In the genomic region with DNA sequence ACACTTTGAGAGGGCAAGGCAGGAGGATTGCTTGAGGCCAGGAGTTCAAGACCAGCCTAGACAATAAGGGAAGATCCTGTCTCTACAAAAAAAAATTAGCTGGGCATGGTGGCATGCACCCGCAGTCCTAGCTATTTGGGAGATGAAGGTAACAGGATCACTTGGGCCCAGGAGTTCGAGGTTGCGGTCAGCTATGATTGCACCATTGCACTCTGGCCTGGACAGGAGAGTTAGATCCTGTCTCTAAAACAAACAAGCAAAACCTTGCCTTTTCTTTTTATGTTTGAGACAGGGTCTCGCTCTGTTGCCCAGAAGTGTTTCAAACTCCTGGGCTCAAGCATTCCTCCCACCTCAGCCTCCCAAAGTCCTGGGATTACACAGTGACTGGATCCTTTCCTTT, we compare ENCODE assay signal across 35 cellular contexts. TPM values are rescaled to one million over a fixed set of nuclear protein-coding genes. Genes with fewer than 3 reads are reported as not detected.
DNase-seq lines count a peak whose midpoint lies in the region; ATAC-seq, FAIRE-seq and TF ChIP-seq lines count a peak whose summit lies in the region.
"Had no signal": no experiment of that assay in that cellular context is flagged by ENCODE, and none has a peak within 500 bp of the region (broad histone marks: within the 10 kb centered on the region; RNA-seq: fewer than 3 reads in every experiment).

No MANE protein-coding gene starts in this region.

- no peak overlapping the region for H3K4me2 ChIP-seq in HepG2 (ENCODE audit: low read depth, low read length)
- H3K4me2 ChIP-seq in BLaER1: no peak overlapping the region
- H3K4me2 ChIP-seq: A549; BLaER1 treated with 17β-estradiol and CSF1 and Interleukin-3, amounts not matched to agents 10 nM and 100 nM had no signal

- no peak overlapping the region for H3K9ac ChIP-seq in HepG2 (ENCODE audit: insufficient read depth, low read depth, low read length)
- peak overlapping the region; percentile 11; the same call in 1 of the 2 replicates for H3K9ac ChIP-seq in BLaER1

- no peak overlapping the region for H3K4me3 ChIP-seq in HepG2 (replicated peaks in 1 of 3; ENCODE audit: insufficient read depth in 1 of 3, low read depth in 2 of 3, low read length in 3 of 3)
- H3K4me3 ChIP-seq in right lobe of liver: no peak overlapping the region
- no peak overlapping the region for H3K4me3 ChIP-seq in BLaER1
- H3K4me3 ChIP-seq: A549; BLaER1 treated with 17β-estradiol and CSF1 and Interleukin-3, amounts not matched to agents 10 nM and 100 nM had no signal

- no peak for TF ChIP-seq CTCF in HepG2 (CRISPR knock-in tag; IDR thresholded peaks at IDR 0.05)
- TF ChIP-seq CTCF in right lobe of liver (IDR thresholded peaks at IDR 0.05): no peak
- no peak for TF ChIP-seq CTCF in VCaP (conservative IDR thresholded peaks at IDR 0.05)

- CTCF ChIA-PET in HepG2 (lab: Yijun Ruan, JAX; ENCODE audit: low intra/inter-chr PET ratio, low total read pairs): interaction anchor here (3.1 kb wide), 1 partner anchor 14 kb away, joined by 29 read pairs; the partner anchor contains the start of gene THADA

- H3K27me3 ChIP-seq in HepG2 (ENCODE audit: control insufficient read depth in 1 of 2, insufficient read depth in 2 of 2, low read length in 2 of 2): 0 out of 5 replicates have a peak, but pooled peaks cover 0 to 6% of the 10 kb centered on the region in 2 experiments
- H3K27me3 ChIP-seq in right lobe of liver: no peaks in the 10 kb centered on the region
- H3K27me3 ChIP-seq in BLaER1: no peaks in the 10 kb centered on the region
- H3K27me3 ChIP-seq: BE2C; BLaER1 treated with 17β-estradiol and CSF1 and Interleukin-3, amounts not matched to agents 10 nM and 100 nM had no signal

- no peaks in the 10 kb centered on the region for H3K36me3 ChIP-seq in HepG2 (replicated peaks in 1 of 2; ENCODE audit: control insufficient read depth in 1 of 2, insufficient read depth in 2 of 2, low read length in 2 of 2)
- no peaks in the 10 kb centered on the region for H3K36me3 ChIP-seq in right lobe of liver
- no peaks in the 10 kb centered on the region for H3K36me3 ChIP-seq in BLaER1
- H3K36me3 ChIP-seq: BE2C; BLaER1 treated with 17β-estradiol and CSF1 and Interleukin-3, amounts not matched to agents 10 nM and 100 nM had no signal

- H3K9me3 ChIP-seq in HepG2 (ENCODE audit: low read length): no peaks in the 10 kb centered on the region
- no peaks in the 10 kb centered on the region for H3K9me3 ChIP-seq in right lobe of liver
- H3K9me3 ChIP-seq in BLaER1: no peaks in the 10 kb centered on the region
- H3K9me3 ChIP-seq: A549; BE2C; BLaER1 treated with 17β-estradiol and CSF1 and Interleukin-3, amounts not matched to agents 10 nM and 100 nM; Caco-2 had no signal

- H3K4me1 Mint-ChIP-seq in activated CD4-positive, alpha-beta T cell treated with anti-CD3 and anti-CD28 coated beads, Interleukin-2, amount 10 ng/mL, durations not matched to agents 24 days and 14 days: peaks cover 2% of the 10 kb centered on the region
- H3K4me1 Mint-ChIP-seq: B cell; CD14-positive monocyte; CD8-positive, alpha-beta memory T cell had no signal

- ATAC-seq in HepG2 (no peak), right lobe of liver (no peak)
- ATAC-seq: CD8-positive, alpha-beta T cell had no signal

- no peaks in the 10 kb centered on the region for H3K9me3 Mint-ChIP-seq in activated CD4-positive, alpha-beta T cell treated with anti-CD3 and anti-CD28 coated beads, Interleukin-2, amount 10 ng/mL, durations not matched to agents 24 days and 14 days
- H3K9me3 Mint-ChIP-seq: CD14-positive monocyte; CD4-positive, alpha-beta T cell; CD4-positive, CD25-positive, alpha-beta regulatory T cell; CD8-positive, alpha-beta memory T cell; CD8-positive, alpha-beta T cell had no signal

- H3K27ac Mint-ChIP-seq in activated CD4-positive, alpha-beta T cell treated with anti-CD3 and anti-CD28 coated beads, Interleukin-2, amount 10 ng/mL, durations not matched to agents 24 days and 14 days: no peak overlapping the region
- H3K27ac Mint-ChIP-seq: B cell; CD4-positive, alpha-beta memory T cell; CD4-positive, alpha-beta T cell; CD8-positive, alpha-beta memory T cell; CD8-positive, alpha-beta T cell had no signal

- no peaks in the 10 kb centered on the region for H3K36me3 Mint-ChIP-seq in activated CD4-positive, alpha-beta T cell treated with anti-CD3 and anti-CD28 coated beads, Interleukin-2, amount 10 ng/mL, durations not matched to agents 24 days and 14 days (ENCODE audit: low read depth)
- H3K36me3 Mint-ChIP-seq: CD14-positive monocyte; CD4-positive, alpha-beta memory T cell; CD4-positive, CD25-positive, alpha-beta regulatory T cell; CD8-positive, alpha-beta memory T cell; CD8-positive, alpha-beta T cell had no signal

- DNase-seq in activated CD4-positive, alpha-beta T cell treated with anti-CD3 and anti-CD28 coated beads, Interleukin-2, amount 10 ng/mL, durations not matched to agents 24 days and 14 days: peak; percentile 43
- no peak for DNase-seq in activated CD4-positive, alpha-beta T cell treated with anti-CD3 and anti-CD28 coated beads for 1 hour
- DNase-seq in HepG2 (ENCODE audit: low spot score) (no peak), right lobe of liver (no peak), OCI-M2 (lab: John Stamatoyannopoulos, UW; ENCODE audit: unreplicated experiment) (no peak), NCI-H510A treated with DMSO at 0.1 percent for 48 hours (lab: John Stamatoyannopoulos, UW) (no peak)
- DNase-seq: 8988T; ACHN; AML-193; BE2C; C1 segment of cervical spinal cord; Caco-2; Calu3; CD4-positive, alpha-beta memory T cell; CD4-positive, alpha-beta T cell; CD4-positive, CD25-positive, alpha-beta regulatory T cell; CD8-positive, alpha-beta memory T cell; CD8-positive, alpha-beta T cell; DMS 273 treated with DMSO at 0.1 percent for 48 hours; DMS153; DMS53; DMS79; DMS79 treated with DMSO at 0.1 percent for 48 hours; DND-41; EL had no signal

- in situ Hi-C loops in HepG2 (cut with HindIII; ENCODE audit: extremely low pct_ligation_motif_present, low pct_unique_long_range_greater_than_20kb): no loop called here

- no peak overlapping the region for H3K4me3 Mint-ChIP-seq in activated CD4-positive, alpha-beta T cell treated with anti-CD3 and anti-CD28 coated beads, Interleukin-2, amount 10 ng/mL, durations not matched to agents 24 days and 14 days
- H3K4me3 Mint-ChIP-seq: B cell; CD14-positive monocyte; CD4-positive, alpha-beta memory T cell; CD4-positive, alpha-beta T cell; CD4-positive, CD25-positive, alpha-beta regulatory T cell; CD8-positive, alpha-beta memory T cell; CD8-positive, alpha-beta T cell had no signal

- no peak overlapping the region for H3K27ac ChIP-seq in HepG2 (ENCODE audit: extremely low read length, insufficient read depth, low read length)
- H3K27ac ChIP-seq in right lobe of liver: no peak overlapping the region
- H3K27ac ChIP-seq in BLaER1: no peak overlapping the region
- peak overlapping the region; percentile 45 for H3K27ac ChIP-seq in VCaP
- H3K27ac ChIP-seq: 22Rv1; A549; BLaER1 treated with 17β-estradiol and CSF1 and Interleukin-3, amounts not matched to agents 10 nM and 100 nM; C4-2B had no signal

- TF ChIP-seq RAD21 in HepG2 (CRISPR knock-in tag; IDR thresholded peaks at IDR 0.05): no peak

- H4K20me1 ChIP-seq in HepG2 (ENCODE audit: insufficient read depth, low read length) (no peaks in the 10 kb centered on the region), BLaER1 (no peaks in the 10 kb centered on the region)
- H4K20me1 ChIP-seq: BLaER1 treated with 17β-estradiol and CSF1 and Interleukin-3, amounts not matched to agents 10 nM and 100 nM had no signal

- no peaks in the 10 kb centered on the region for H3K79me2 ChIP-seq in HepG2 (ENCODE audit: insufficient read depth, low read length)

- no peak overlapping the region for H2AFZ ChIP-seq in HepG2 (ENCODE audit: low read length)

- TF ChIP-seq EP300 in HepG2 (IDR thresholded peaks at IDR 0.05; ENCODE audit: low read depth in 2 of 2, low read length in 2 of 2) (no peak), HepG2 (CRISPR knock-in tag; IDR thresholded peaks at IDR 0.05; ENCODE audit: borderline replicate concordance) (no peak)

- intact Hi-C loops in activated CD4-positive, alpha-beta T cell treated with anti-CD3 and anti-CD28 coated beads, Interleukin-2, amount 10 ng/mL, durations not matched to agents 24 days and 14 days (cut with micrococcal nuclease): loop anchor here (5.0 to 10.0 kb wide), 2 partner anchors 162 to 264 kb away; partner anchors contain the start of gene DYNC2LI1
- intact Hi-C loops in HepG2 (cut with micrococcal nuclease; ENCODE audit: unreplicated experiment) (no loop called here), right lobe of liver (cut with DNase I) (no loop called here)

- 4% methylated on average over 4 of the region's 4 CpGs for WGBS in HepG2 (ENCODE audit: low lambda C conversion rate)
- WGBS in right lobe of liver (ENCODE audit: insufficient coverage, low coverage, low lambda C conversion rate, missing lambda C conversion rate): 78% methylated on average over 4 of the region's 4 CpGs

- H3K27me3 Mint-ChIP-seq in activated CD4-positive, alpha-beta T cell treated with anti-CD3 and anti-CD28 coated beads, Interleukin-2, amount 10 ng/mL, durations not matched to agents 24 days and 14 days: peaks cover 1% of the 10 kb centered on the region
- H3K27me3 Mint-ChIP-seq: CD4-positive, alpha-beta T cell had no signal

- no peak for FAIRE-seq in HepG2 (lab: Jason Lieb, UNC)
- FAIRE-seq: A204.1, A549, D721Med had no signal

- BruUV-seq in HepG2 (replicated peaks; lab: Mats Ljungman, UMichigan): no TSS peak

- POLR2A ChIA-PET in HepG2 (lab: Yijun Ruan, JAX): interaction anchor here (2.4 kb wide), 1 partner anchor 14 kb away, joined by 11 read pairs; the partner anchor contains the start of gene THADA

- H3K4me1 ChIP-seq in HepG2 (ENCODE audit: insufficient read depth, low read length) (peaks cover 58% of the 10 kb centered on the region), right lobe of liver (peaks cover 0 to 4% (median 0%) of the 10 kb centered on the region in 4 donors), BLaER1 (no peaks in the 10 kb centered on the region)
- H3K4me1 ChIP-seq: BE2C; BLaER1 treated with 17β-estradiol and CSF1 and Interleukin-3, amounts not matched to agents 10 nM and 100 nM; Caco-2 had no signal

- no peak for TF ChIP-seq POLR2A in HepG2 (IDR thresholded peaks at IDR 0.05; ENCODE audit: insufficient read depth in 1 of 2, low read depth in 2 of 2, low read length in 2 of 2)
- TF ChIP-seq POLR2A in right lobe of liver (IDR thresholded peaks at IDR 0.05): no peak

RNA-seq across cellular contexts. Expression of gene THADA, which starts 14.5 kb away (rescaled TPM):
- 41.6 and 55.4 TPM in 2 replicates for total RNA-seq in activated CD4-positive, alpha-beta T cell treated with anti-CD3 and anti-CD28 coated beads, Interleukin-2, amount 10 ng/mL, durations not matched to agents 24 days and 14 days
- total RNA-seq in HepG2 (2016; rRNA removed; fragmentation: Illumina TruSeq; extraction: Trizol) (21.7 and 30.9 TPM in 2 replicates), right lobe of liver (10 to 100 TPM; 12.2 to 21.6 (median 14.0) TPM)
- 24.1 and 25.6 TPM in 2 replicates for total RNA-seq in HepG2 (2016; cell fraction: cytosol; rRNA removed; fragmentation: Illumina TruSeq; extraction: Trizol; ENCODE audit: low read depth)
- total RNA-seq in HepG2 (2016; cell fraction: insoluble cytoplasmic fraction; rRNA removed; fragmentation: Illumina TruSeq; extraction: Trizol): 22.9 and 27.4 TPM in 2 replicates
- total RNA-seq in HepG2 (2016; cell fraction: membrane; rRNA removed; fragmentation: Illumina TruSeq; extraction: Trizol): 7.3 and 9.1 TPM in 2 replicates
- total RNA-seq in HepG2 (2016; cell fraction: nucleus; rRNA removed; fragmentation: Illumina TruSeq; extraction: Trizol): 51.4 and 56.6 TPM in 2 replicates
- polyA plus RNA-seq in HepG2 (2011; rRNA removed): 11.7 and 12.7 TPM in 2 replicates
- polyA plus RNA-seq in HepG2 (2011; cell fraction: cytosol; rRNA removed): 8.3 and 8.8 TPM in 2 replicates
- polyA plus RNA-seq in HepG2 (2011; cell fraction: nucleus; rRNA removed): 31.9 and 33.8 TPM in 2 replicates
- polyA plus RNA-seq in HepG2 (2012): 9.5 and 11.6 TPM in 2 replicates
- 3.5 and 3.9 TPM in 2 replicates for polyA plus RNA-seq in HepG2 (2016; cell fraction: cytosol; fragmentation: Illumina TruSeq; extraction: Trizol; ENCODE audit: low read depth)
- 16.9 and 20.5 TPM in 2 replicates for polyA plus RNA-seq in HepG2 (2016; cell fraction: insoluble cytoplasmic fraction; fragmentation: Illumina TruSeq; extraction: Trizol; ENCODE audit: low read depth)
- 3.1 and 4.9 TPM in 2 replicates for polyA plus RNA-seq in HepG2 (2016; cell fraction: membrane; fragmentation: Illumina TruSeq; extraction: Trizol; ENCODE audit: low read depth)
- 44.8 and 47.2 TPM in 2 replicates for polyA plus RNA-seq in HepG2 (2016; cell fraction: nucleus; fragmentation: Illumina TruSeq; extraction: Trizol; ENCODE audit: insufficient read depth, low read depth)
- 74.0 and 88.3 TPM in 2 replicates for polyA minus RNA-seq in HepG2 (2011; rRNA and poly(A)+ RNA removed; ENCODE audit: low replicate concordance)
- polyA minus RNA-seq in HepG2 (2011; cell fraction: cytosol; rRNA and poly(A)+ RNA removed): 16.3 and 16.4 TPM in 2 replicates
- polyA minus RNA-seq in HepG2 (2011; cell fraction: nucleus; rRNA and poly(A)+ RNA removed): 77.4 and 82.3 TPM in 2 replicates

RNA-seq across cellular contexts. Expression of gene PLEKHH2, which starts 26.7 kb away (rescaled TPM):
- total RNA-seq in activated CD4-positive, alpha-beta T cell treated with anti-CD3 and anti-CD28 coated beads, Interleukin-2, amount 10 ng/mL, durations not matched to agents 24 days and 14 days: 0.52 and 0.65 TPM in 2 replicates
- total RNA-seq in HepG2 (2016; rRNA removed; fragmentation: Illumina TruSeq; extraction: Trizol) (0.52 and 1.1 TPM in 2 replicates), right lobe of liver (1 to 10 TPM in 5 of 6 experiments, under 1 TPM in 1; 0.75 to 2.0 (median 1.3) TPM)
- total RNA-seq in HepG2 (2016; cell fraction: cytosol; rRNA removed; fragmentation: Illumina TruSeq; extraction: Trizol; ENCODE audit: low read depth): 1.1 and 1.6 TPM in 2 replicates
- 0.42 and 0.63 TPM in 2 replicates for total RNA-seq in HepG2 (2016; cell fraction: insoluble cytoplasmic fraction; rRNA removed; fragmentation: Illumina TruSeq; extraction: Trizol)
- 1.5 and 1.6 TPM in 2 replicates for total RNA-seq in HepG2 (2016; cell fraction: membrane; rRNA removed; fragmentation: Illumina TruSeq; extraction: Trizol)
- 0.99 and 1.6 TPM in 2 replicates for total RNA-seq in HepG2 (2016; cell fraction: nucleus; rRNA removed; fragmentation: Illumina TruSeq; extraction: Trizol)
- polyA plus RNA-seq in HepG2 (2011; rRNA removed): 3.0 and 3.1 TPM in 2 replicates
- 0.50 and 0.90 TPM in 2 replicates for polyA plus RNA-seq in HepG2 (2011; cell fraction: cytosol; rRNA removed)
- 6.5 and 7.2 TPM in 2 replicates for polyA plus RNA-seq in HepG2 (2011; cell fraction: nucleus; rRNA removed)
- 2.0 and 3.5 TPM in 2 replicates for polyA plus RNA-seq in HepG2 (2012)
- 0.02 and 0.06 TPM in 2 replicates for polyA plus RNA-seq in HepG2 (2016; cell fraction: cytosol; fragmentation: Illumina TruSeq; extraction: Trizol; ENCODE audit: low read depth)
- polyA plus RNA-seq in HepG2 (2016; cell fraction: insoluble cytoplasmic fraction; fragmentation: Illumina TruSeq; extraction: Trizol; ENCODE audit: low read depth): 0.32 and 0.35 TPM in 2 replicates
- 0.06 and 0.13 TPM in 2 replicates for polyA plus RNA-seq in HepG2 (2016; cell fraction: membrane; fragmentation: Illumina TruSeq; extraction: Trizol; ENCODE audit: low read depth)
- polyA plus RNA-seq in HepG2 (2016; cell fraction: nucleus; fragmentation: Illumina TruSeq; extraction: Trizol; ENCODE audit: insufficient read depth, low read depth): 2.2 and 3.7 TPM in 2 replicates
- 0.12 and 0.46 TPM in 2 replicates for polyA minus RNA-seq in HepG2 (2011; rRNA and poly(A)+ RNA removed; ENCODE audit: low replicate concordance)
- polyA minus RNA-seq in HepG2 (2011; cell fraction: cytosol; rRNA and poly(A)+ RNA removed): 0.88 and 1.4 TPM in 2 replicates
- 5.5 and 11.3 TPM in 2 replicates for polyA minus RNA-seq in HepG2 (2011; cell fraction: nucleus; rRNA and poly(A)+ RNA removed)
- polyA plus RNA-seq: CD14-positive monocyte; CD4-positive, alpha-beta memory T cell; CD8-positive, alpha-beta memory T cell had no signal
